31 cellular contexts compared by ENCODE assay signal in the genomic region with DNA sequence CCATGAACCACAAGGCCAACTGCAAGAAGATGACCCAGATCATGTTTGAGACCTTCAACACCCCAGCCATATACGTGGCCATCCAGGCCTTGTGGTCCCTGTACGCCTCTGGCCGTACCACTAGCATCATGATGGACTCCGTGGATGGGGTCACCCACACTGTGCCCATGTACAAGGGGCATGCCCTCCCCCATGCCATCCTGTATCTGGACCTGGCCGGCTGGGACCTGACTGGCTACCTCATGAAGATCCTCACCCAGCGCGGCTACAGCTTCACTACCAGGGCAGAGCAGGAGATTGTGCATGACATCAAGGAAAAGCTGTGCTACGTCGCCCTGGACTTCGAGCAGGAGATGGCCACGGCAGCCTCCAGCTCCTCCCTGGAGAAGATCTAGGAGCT.
"Had no signal": no experiment of that assay in that cellular context is flagged by ENCODE, and none has a peak within 500 bp of the region (broad histone marks: within the 10 kb centered on the region; RNA-seq: fewer than 3 reads in every experiment).

No MANE protein-coding gene starts in this region.

- ATAC-seq: heart left ventricle; left colon; left lung; lower lobe of right lung; naive thymus-derived CD8-positive, alpha-beta T cell had no signal

- H3K4me1 ChIP-seq: heart left ventricle, left lung, lower lobe of right lung, right atrium auricular region, right lobe of liver, suprapubic skin, tibial artery had no signal

- H3K36me3 ChIP-seq: heart left ventricle, left lung, lower lobe of right lung, neutrophil, ovary, right atrium auricular region, right lobe of liver, suprapubic skin, thoracic aorta, tibial artery had no signal

- H3K27ac Mint-ChIP-seq: immature natural killer cell; progenitor cell of endocrine pancreas; stimulated activated naive CD8-positive, alpha-beta T cell treated with anti-CD3 and anti-CD28 coated beads, Interleukin-15, Interleukin-2, amounts not matched to agents 100 ng/mL and 50 ng/mL, for 24 hours; type B pancreatic cell had no signal

- FAIRE-seq: islet of Langerhans, kidney, urothelium cell line had no signal

- H3K4me1 Mint-ChIP-seq: immature natural killer cell; naive thymus-derived CD8-positive, alpha-beta T cell had no signal

- H3K27me3 ChIP-seq: heart left ventricle, left lung, neutrophil, ovary, right atrium auricular region, right lobe of liver, suprapubic skin, tibial artery had no signal

- H3K4me2 ChIP-seq: smooth muscle cell had no signal

- H3K36me3 Mint-ChIP-seq: immature natural killer cell, type B pancreatic cell had no signal

- H3K4me3 Mint-ChIP-seq: immature natural killer cell; naive thymus-derived CD8-positive, alpha-beta T cell; nephron; neural crest cell; stimulated activated naive CD8-positive, alpha-beta T cell treated with anti-CD3 and anti-CD28 coated beads, Interleukin-15, Interleukin-2, amounts not matched to agents 100 ng/mL and 50 ng/mL, for 24 hours; type B pancreatic cell had no signal

- DNase-seq: heart left ventricle; hypothalamus; immature natural killer cell; kidney; left colon; lower lobe of right lung; mammary epithelial cell; mesenchymal stem cell; naive thymus-derived CD8-positive, alpha-beta T cell; occipital lobe; ovary; right lobe of liver; stimulated activated CD4-positive, alpha-beta T cell treated with anti-CD3 and anti-CD28 coated beads, Interleukin-1b, Interleukin-23, amount 100 ng/mL, for 48 hours; stimulated activated CD4-positive, alpha-beta T cell treated with anti-CD3 and anti-CD28 coated beads, Interleukin-2, amount 100 ng/mL, for 48 hours; stimulated activated CD4-positive, alpha-beta T cell treated with anti-CD3 and anti-CD28 coated beads, Interleukin-4, amount 100 ng/mL, for 4 hours; stimulated activated CD8-positive, alpha-beta memory T cell treated with anti-CD3 and anti-CD28 coated beads, Interleukin-4, amount 100 ng/mL, for 48 hours; stimulated activated naive CD4-positive, alpha-beta T cell; tibial artery had no signal

- H3K9me3 Mint-ChIP-seq: type B pancreatic cell had no signal

- H3K27ac ChIP-seq: heart left ventricle, left lung, lower lobe of right lung, neutrophil, ovary, right atrium auricular region, right lobe of liver, suprapubic skin, thoracic aorta, tibial artery had no signal

- H3K27me3 Mint-ChIP-seq: progenitor cell of endocrine pancreas; stimulated activated naive CD8-positive, alpha-beta T cell treated with anti-CD3 and anti-CD28 coated beads, Interleukin-15, Interleukin-2, amounts not matched to agents 100 ng/mL and 50 ng/mL, for 24 hours; type B pancreatic cell had no signal

- H3K9me3 ChIP-seq: heart left ventricle, left lung, lower lobe of right lung, neutrophil, ovary, right atrium auricular region, right lobe of liver, suprapubic skin, thoracic aorta, tibial artery had no signal

- H3K4me3 ChIP-seq: heart left ventricle, left lung, lower lobe of right lung, ovary, right atrium auricular region, right lobe of liver, smooth muscle cell, suprapubic skin, thoracic aorta, tibial artery had no signal
